Comparison of ENCODE assay signal across 2 cellular contexts in genomic region chr11:93993747-93994146, GRCh38.
TF ChIP-seq lines count a peak whose summit lies in the region.

No MANE protein-coding gene starts in this region.

TF ChIP-seq in HEK293, 187 proteins besides CTCF, POLR2A, EP300 and RAD21 (continued from another document):
- TF ChIP-seq ZNF529 (tag by site-specific recombination; IDR thresholded peaks at IDR 0.05; ENCODE audit: insufficient replicate concordance): peak; percentile 15
- peak; percentile 99 for TF ChIP-seq SETDB1 (IDR thresholded peaks at IDR 0.05; ENCODE audit: insufficient read length, low read length)
- TF ChIP-seq ZNF518A (tag by site-specific recombination; conservative IDR thresholded peaks at IDR 0.05; ENCODE audit: low read depth): 0 out of 2 replicates have a peak, but pooled peaks have one; percentile 34

TF ChIP-seq in K562, 482 proteins besides CTCF, POLR2A, EP300 and RAD21 (continued from another document):
- TF ChIP-seq ZNF280B (CRISPR knock-in tag; IDR thresholded peaks at IDR 0.05) (peak; percentile 67; the same call in 1 of the 2 replicates), MITF (IDR thresholded peaks at IDR 0.05) (no peak), ZNF707 (CRISPR knock-in tag; conservative IDR thresholded peaks at IDR 0.05) (no peak), ELK3 (CRISPR knock-in tag; IDR thresholded peaks at IDR 0.05) (no peak), ZNF274 (IDR thresholded peaks at IDR 0.05; ENCODE audit: borderline replicate concordance, low read depth, low read length) (peak; percentile 31; the same call in 1 of the 2 replicates), CBX3 (IDR thresholded peaks at IDR 0.05; ENCODE audit: borderline replicate concordance in 1 of 2, low read length in 2 of 2) (peak in 1 of 2 experiments; percentile 97; a peak in 2 of 3 replicates), FOXJ2 (tag; IDR thresholded peaks at IDR 0.05) (no peak), TRIM24 (IDR thresholded peaks at IDR 0.05) (peak in 1 of 2 experiments; percentile 67; a peak in 2 of 4 replicates), TRIM28 (IDR thresholded peaks at IDR 0.05) (peak; percentile 95), SMARCC2 (IDR thresholded peaks at IDR 0.05; ENCODE audit: low read depth) (no peak)
